ENCODE assay signal across 17 cellular contexts in the genomic region with DNA sequence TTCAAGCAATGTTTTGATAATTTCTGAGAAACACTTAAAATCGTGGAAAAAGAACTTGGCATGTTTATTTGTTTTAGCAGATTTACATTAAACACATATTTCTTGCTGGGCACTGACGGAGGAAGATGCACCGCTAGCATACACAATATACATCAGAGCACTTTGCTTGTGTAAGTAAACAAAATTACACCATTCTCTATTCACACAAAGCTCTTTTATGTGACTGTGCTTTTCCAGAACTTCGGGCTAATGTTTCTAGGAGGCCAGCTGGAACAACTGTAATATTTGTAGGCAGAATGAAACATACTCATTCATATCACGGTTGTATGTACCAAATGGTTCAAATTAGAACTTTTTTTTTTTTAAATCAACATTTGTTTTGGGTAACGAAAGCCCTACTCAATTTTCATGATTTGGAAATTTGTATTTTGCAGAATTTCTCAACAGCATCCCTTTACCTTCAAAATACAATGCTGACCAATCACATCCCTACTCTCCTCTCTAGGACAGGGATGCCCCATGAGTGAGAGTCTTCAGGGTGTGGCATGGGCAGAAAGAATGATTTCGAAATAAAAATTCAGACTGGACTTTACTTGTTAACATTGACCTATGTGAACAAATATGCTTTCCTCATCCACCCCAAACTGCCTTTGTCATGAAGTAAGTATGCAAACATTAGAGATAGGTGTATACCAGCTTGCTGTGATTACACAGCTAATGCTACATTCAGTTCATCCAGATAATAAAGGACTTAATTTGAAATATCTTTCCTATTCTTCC.
DNase-seq lines count a peak whose midpoint lies in the region; TF ChIP-seq lines count a peak whose summit lies in the region.
"Had no signal": no experiment of that assay in that cellular context is flagged by ENCODE, and none has a peak within 500 bp of the region (broad histone marks: within the 10 kb centered on the region; RNA-seq: fewer than 3 reads in every experiment).

No MANE protein-coding gene starts in this region.

- H3K4me3 ChIP-seq in MG63 (no peak overlapping the region), epithelial cell of esophagus (ENCODE audit: low read length) (no peak overlapping the region), liver (ENCODE audit: low read depth in 1 of 3, low read length in 3 of 3) (no peak overlapping the region)
- H3K4me3 ChIP-seq: uterus had no signal

- no peaks in the 10 kb centered on the region for H3K9me3 ChIP-seq in MG63
- H3K9me3 ChIP-seq in liver (ENCODE audit: control insufficient read depth in 4 of 4, low read length in 3 of 4) = no peaks in the 10 kb centered on the region
- H3K9me3 ChIP-seq: uterus had no signal

- H3K27ac ChIP-seq in liver (ENCODE audit: low read depth in 1 of 2, low read length in 2 of 2) = no peak overlapping the region
- H3K27ac ChIP-seq: C4-2B had no signal

- TF ChIP-seq CTCF in epithelial cell of esophagus (IDR thresholded peaks at IDR 0.05; ENCODE audit: insufficient read depth, low read depth, low read length, missing control alignments) (no peak), liver (IDR thresholded peaks at IDR 0.05; ENCODE audit: low read depth, low read length, missing input control) (no peak)

- no peaks in the 10 kb centered on the region for H3K4me1 ChIP-seq in liver (ENCODE audit: control insufficient read depth in 4 of 4, insufficient read depth in 4 of 4, low read length in 3 of 4)

- peaks cover 90% of the 10 kb centered on the region for H3K36me3 ChIP-seq in MG63
- H3K36me3 ChIP-seq in liver (ENCODE audit: control insufficient read depth in 4 of 4, insufficient read depth in 3 of 4, low read depth in 1 of 4, low read length in 3 of 4) = no peaks in the 10 kb centered on the region
- H3K36me3 ChIP-seq: uterus had no signal

- WGBS in liver = 67% methylated on average over 7 of the region's 7 CpGs

- peak; percentile 25 for DNase-seq in DMS153 treated with DMSO at 0.1 percent for 48 hours (lab: John Stamatoyannopoulos, UW; ENCODE audit: unreplicated experiment)
- DNase-seq in MG63 = peak; percentile 73
- peak; percentile 89 for DNase-seq in epithelial cell of esophagus (ENCODE audit: low read depth)
- no peak for DNase-seq in NCI-H128 (lab: John Stamatoyannopoulos, UW; ENCODE audit: unreplicated experiment)
- DNase-seq in NCI-H1417 treated with DMSO at 0.1 percent for 48 hours (lab: John Stamatoyannopoulos, UW) = no peak
- DNase-seq in NCI-H510A treated with DMSO at 0.1 percent for 48 hours (lab: John Stamatoyannopoulos, UW) = no peak
- DNase-seq in 8988T = no peak
- DNase-seq: activated CD8-positive, alpha-beta memory T cell treated with anti-CD3 and anti-CD28 coated beads, Interleukin-2, amount 10 ng/mL, durations not matched to agents 7 days and 5 days; activated naive CD4-positive, alpha-beta T cell; glutamatergic neuron; midbrain; NCI-H526 treated with DMSO at 0.1 percent for 48 hours; stimulated activated naive CD4-positive, alpha-beta T cell; T-helper 1 cell; uterus had no signal

- no peaks in the 10 kb centered on the region for H3K27me3 ChIP-seq in MG63
- no peaks in the 10 kb centered on the region for H3K27me3 ChIP-seq in liver (ENCODE audit: control insufficient read depth in 4 of 4, insufficient read depth in 4 of 4, low read length in 3 of 4)
- H3K27me3 ChIP-seq: uterus had no signal

- H3K9ac ChIP-seq in liver (ENCODE audit: low read depth in 1 of 2, low read length in 2 of 2) = no peak overlapping the region

- TF ChIP-seq RAD21 in liver (IDR thresholded peaks at IDR 0.05) = peak; percentile 49 to 52

TF ChIP-seq in liver, 16 proteins besides CTCF, POLR2A, EP300 and RAD21:
- TF ChIP-seq YY1 (IDR thresholded peaks at IDR 0.05) (peak; percentile 54), HNF4G (IDR thresholded peaks at IDR 0.05) (no peak), GABPA (IDR thresholded peaks at IDR 0.05 in 1 of 2, conservative IDR thresholded peaks at IDR 0.05 in 1 of 2) (no peak), NR2F2 (IDR thresholded peaks at IDR 0.05) (no peak), FOXA1 (IDR thresholded peaks at IDR 0.05) (peak; percentile 57), RXRA (IDR thresholded peaks at IDR 0.05) (peak; percentile 42 to 82), HNF4A (conservative IDR thresholded peaks at IDR 0.05) (peak; percentile 83 to 87), SP1 (IDR thresholded peaks at IDR 0.05) (peak; percentile 63), EGR1 (IDR thresholded peaks at IDR 0.05; ENCODE audit: low read depth in 2 of 2) (no peak), FOXA2 (IDR thresholded peaks at IDR 0.05) (peak; percentile 75), JUND (IDR thresholded peaks at IDR 0.05) (peak in 1 of 2 donors; percentile 63), TAF1 (conservative IDR thresholded peaks at IDR 0.05) (no peak)
- TF ChIP-seq, protein P1, sequence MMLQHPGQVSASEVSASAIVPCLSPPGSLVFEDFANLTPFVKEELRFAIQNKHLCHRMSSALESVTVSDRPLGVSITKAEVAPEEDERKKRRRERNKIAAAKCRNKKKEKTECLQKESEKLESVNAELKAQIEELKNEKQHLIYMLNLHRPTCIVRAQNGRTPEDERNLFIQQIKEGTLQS (IDR thresholded peaks at IDR 0.05) = peak; percentile 21
- TF ChIP-seq, protein P2, sequence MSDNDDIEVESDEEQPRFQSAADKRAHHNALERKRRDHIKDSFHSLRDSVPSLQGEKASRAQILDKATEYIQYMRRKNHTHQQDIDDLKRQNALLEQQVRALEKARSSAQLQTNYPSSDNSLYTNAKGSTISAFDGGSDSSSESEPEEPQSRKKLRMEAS (IDR thresholded peaks at IDR 0.05) = peak; percentile 30
- TF ChIP-seq, protein P3, sequence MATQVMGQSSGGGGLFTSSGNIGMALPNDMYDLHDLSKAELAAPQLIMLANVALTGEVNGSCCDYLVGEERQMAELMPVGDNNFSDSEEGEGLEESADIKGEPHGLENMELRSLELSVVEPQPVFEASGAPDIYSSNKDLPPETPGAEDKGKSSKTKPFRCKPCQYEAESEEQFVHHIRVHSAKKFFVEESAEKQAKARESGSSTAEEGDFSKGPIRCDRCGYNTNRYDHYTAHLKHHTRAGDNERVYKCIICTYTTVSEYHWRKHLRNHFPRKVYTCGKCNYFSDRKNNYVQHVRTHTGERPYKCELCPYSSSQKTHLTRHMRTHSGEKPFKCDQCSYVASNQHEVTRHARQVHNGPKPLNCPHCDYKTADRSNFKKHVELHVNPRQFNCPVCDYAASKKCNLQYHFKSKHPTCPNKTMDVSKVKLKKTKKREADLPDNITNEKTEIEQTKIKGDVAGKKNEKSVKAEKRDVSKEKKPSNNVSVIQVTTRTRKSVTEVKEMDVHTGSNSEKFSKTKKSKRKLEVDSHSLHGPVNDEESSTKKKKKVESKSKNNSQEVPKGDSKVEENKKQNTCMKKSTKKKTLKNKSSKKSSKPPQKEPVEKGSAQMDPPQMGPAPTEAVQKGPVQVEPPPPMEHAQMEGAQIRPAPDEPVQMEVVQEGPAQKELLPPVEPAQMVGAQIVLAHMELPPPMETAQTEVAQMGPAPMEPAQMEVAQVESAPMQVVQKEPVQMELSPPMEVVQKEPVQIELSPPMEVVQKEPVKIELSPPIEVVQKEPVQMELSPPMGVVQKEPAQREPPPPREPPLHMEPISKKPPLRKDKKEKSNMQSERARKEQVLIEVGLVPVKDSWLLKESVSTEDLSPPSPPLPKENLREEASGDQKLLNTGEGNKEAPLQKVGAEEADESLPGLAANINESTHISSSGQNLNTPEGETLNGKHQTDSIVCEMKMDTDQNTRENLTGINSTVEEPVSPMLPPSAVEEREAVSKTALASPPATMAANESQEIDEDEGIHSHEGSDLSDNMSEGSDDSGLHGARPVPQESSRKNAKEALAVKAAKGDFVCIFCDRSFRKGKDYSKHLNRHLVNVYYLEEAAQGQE (IDR thresholded peaks at IDR 0.05) = peak; percentile 38
- TF ChIP-seq, protein P4, sequence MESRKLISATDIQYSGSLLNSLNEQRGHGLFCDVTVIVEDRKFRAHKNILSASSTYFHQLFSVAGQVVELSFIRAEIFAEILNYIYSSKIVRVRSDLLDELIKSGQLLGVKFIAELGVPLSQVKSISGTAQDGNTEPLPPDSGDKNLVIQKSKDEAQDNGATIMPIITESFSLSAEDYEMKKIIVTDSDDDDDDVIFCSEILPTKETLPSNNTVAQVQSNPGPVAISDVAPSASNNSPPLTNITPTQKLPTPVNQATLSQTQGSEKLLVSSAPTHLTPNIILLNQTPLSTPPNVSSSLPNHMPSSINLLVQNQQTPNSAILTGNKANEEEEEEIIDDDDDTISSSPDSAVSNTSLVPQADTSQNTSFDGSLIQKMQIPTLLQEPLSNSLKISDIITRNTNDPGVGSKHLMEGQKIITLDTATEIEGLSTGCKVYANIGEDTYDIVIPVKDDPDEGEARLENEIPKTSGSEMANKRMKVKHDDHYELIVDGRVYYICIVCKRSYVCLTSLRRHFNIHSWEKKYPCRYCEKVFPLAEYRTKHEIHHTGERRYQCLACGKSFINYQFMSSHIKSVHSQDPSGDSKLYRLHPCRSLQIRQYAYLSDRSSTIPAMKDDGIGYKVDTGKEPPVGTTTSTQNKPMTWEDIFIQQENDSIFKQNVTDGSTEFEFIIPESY (IDR thresholded peaks at IDR 0.05) = peak; percentile 67

Comparison
In these comparisons a context has a peak if more than half of its experiments do, and no peak if none do; other contexts are left out.
1. DNase-seq: peak in DMS153 treated with DMSO at 0.1 percent for 48 hours (single experiment), MG63 (single experiment) and epithelial cell of esophagus (single experiment); none in NCI-H128 (single experiment), NCI-H1417 treated with DMSO at 0.1 percent for 48 hours (single experiment), NCI-H510A treated with DMSO at 0.1 percent for 48 hours (single experiment) and 8988T (single experiment).